24 cellular contexts compared by ENCODE assay signal in the genomic region with DNA sequence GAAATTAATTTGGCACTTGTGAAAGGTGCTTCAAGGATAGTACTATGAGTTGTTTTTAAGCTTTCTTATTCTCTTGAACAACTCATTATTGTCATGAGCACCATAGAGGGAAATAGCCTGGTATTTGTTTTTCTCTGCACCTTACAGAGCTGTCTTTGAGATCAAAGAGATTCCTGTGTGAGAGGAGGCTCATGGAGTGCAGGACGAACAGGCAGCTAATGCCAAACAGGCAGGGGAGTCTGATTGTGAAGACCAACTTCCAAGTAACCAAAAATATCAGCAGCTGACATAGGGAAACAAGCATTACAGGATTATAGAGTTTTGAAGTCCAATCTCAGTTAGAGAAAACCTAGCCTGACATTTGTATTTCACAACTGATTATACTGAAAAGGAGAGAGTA.
DNase-seq lines count a peak whose midpoint lies in the region.
"Had no signal": no experiment of that assay in that cellular context is flagged by ENCODE, and none has a peak within 500 bp of the region (broad histone marks: within the 10 kb centered on the region; RNA-seq: fewer than 3 reads in every experiment).

No MANE protein-coding gene starts in this region.

- in situ Hi-C loops in G401 (cut with HindIII; ENCODE audit: low sequenced_read_pairs), result no loop called here

- H2AFZ ChIP-seq in neuronal stem cell (ENCODE audit: low read length), result no peak overlapping the region

- H2AK5ac ChIP-seq in neuronal stem cell (ENCODE audit: low read depth, low read length), result no peak overlapping the region

- no peak overlapping the region for H4K8ac ChIP-seq in neuronal stem cell (ENCODE audit: low read depth, low read length)

- no peaks in the 10 kb centered on the region for H3K27me3 ChIP-seq in neuronal stem cell (ENCODE audit: control insufficient read depth in 3 of 3, insufficient read depth in 3 of 3, low read depth in 1 of 3, low read length in 3 of 3)
- H3K27me3 ChIP-seq: adrenal gland, body of pancreas, neutrophil, stomach, thyroid gland had no signal

- no peak overlapping the region for H3K14ac ChIP-seq in neuronal stem cell (ENCODE audit: low read length)

- DNase-seq in NCI-H510A treated with DMSO at 0.1 percent for 48 hours (lab: John Stamatoyannopoulos, UW) (peak; percentile 64), NCI-H510A (lab: John Stamatoyannopoulos, UW) (no peak), G401 (ENCODE audit: low spot score) (peak; percentile 45), cerebellum (ENCODE audit: low spot score) (peak; percentile 3), neuronal stem cell (ENCODE audit: low spot score) (peak; percentile 6), retina (no peak), NCI-H526 (lab: John Stamatoyannopoulos, UW) (no peak), OCI-M1 (lab: John Stamatoyannopoulos, UW) (no peak)
- DNase-seq: activated CD4-positive, alpha-beta T cell treated with anti-CD3 and anti-CD28 coated beads, Interleukin-2, amount 50 U/mL, for 1 hour; activated naive CD4-positive, alpha-beta T cell treated with Interleukin-2 at 50 U/mL for 16 hours; activated T-cell treated with anti-CD3 and anti-CD28 coated beads, Interleukin-2, amount 50 U/mL, for 48 hours; adrenal gland; body of pancreas; CD4-positive, alpha-beta memory T cell; H9; NCI-H1105 treated with DMSO at 0.1 percent for 48 hours; NCI-H2081; NCI-H446; psoas muscle; small intestine; stimulated activated CD4-positive, alpha-beta T cell treated with anti-CD3 and anti-CD28 coated beads, Interleukin-2, amount 100 ng/mL, for 24 hours; stomach; thyroid gland had no signal

- H3K79me1 ChIP-seq in neuronal stem cell (ENCODE audit: low read depth, low read length), result no peaks in the 10 kb centered on the region

- no peak overlapping the region for H3K27ac ChIP-seq in neuronal stem cell (replicated peaks; ENCODE audit: low read length)
- H3K27ac ChIP-seq: adrenal gland, body of pancreas, neutrophil, psoas muscle, thyroid gland had no signal

- WGBS in neuronal stem cell (ENCODE audit: extremely low coverage in 2 of 2, insufficient read length in 2 of 2, insufficient replicate concordance in 1 of 2), 2 donors, result no CpG with 5 or more reads among the region's 1 CpG

- H3K4me1 ChIP-seq in neuronal stem cell (ENCODE audit: control insufficient read depth in 2 of 2, insufficient read depth in 1 of 2, low read depth in 1 of 2, low read length in 2 of 2), result peaks cover 0 to 2% of the 10 kb centered on the region in 2 donors
- H3K4me1 ChIP-seq: body of pancreas, psoas muscle had no signal

- no peaks in the 10 kb centered on the region for H3K9me3 ChIP-seq in neuronal stem cell (replicated peaks in 1 of 2; ENCODE audit: control insufficient read depth in 2 of 2, insufficient read depth in 1 of 2, low read depth in 1 of 2, low read length in 2 of 2)
- H3K9me3 ChIP-seq: adrenal gland, body of pancreas, neutrophil, psoas muscle, stomach, thyroid gland had no signal

- no peak overlapping the region for H4K91ac ChIP-seq in neuronal stem cell (ENCODE audit: low read depth, low read length, poor library complexity)

- no peak overlapping the region for H3K23ac ChIP-seq in neuronal stem cell (ENCODE audit: low read depth, low read length, poor library complexity)

- no peak overlapping the region for H3K4ac ChIP-seq in neuronal stem cell (ENCODE audit: low read length)

- no peak overlapping the region for H2BK15ac ChIP-seq in neuronal stem cell (ENCODE audit: low read length)

- no peak overlapping the region for H2BK5ac ChIP-seq in neuronal stem cell (ENCODE audit: low read length)

- H3K36me3 ChIP-seq in neuronal stem cell (replicated peaks in 1 of 2; ENCODE audit: control insufficient read depth in 2 of 2, insufficient read depth in 2 of 2, low read length in 2 of 2), result no peaks in the 10 kb centered on the region
- H3K36me3 ChIP-seq: adrenal gland, neutrophil, stomach, thyroid gland had no signal

- no peak overlapping the region for H2BK120ac ChIP-seq in neuronal stem cell (ENCODE audit: low read depth, low read length)

- no peak overlapping the region for H3K9ac ChIP-seq in neuronal stem cell (ENCODE audit: low read depth, low read length, poor library complexity)

- H3K4me3 ChIP-seq in neuronal stem cell (ENCODE audit: low read length in 2 of 2), result no peak overlapping the region
- H3K4me3 ChIP-seq: adrenal gland, body of pancreas, psoas muscle, stomach, thyroid gland had no signal

- H3K18ac ChIP-seq in neuronal stem cell (ENCODE audit: low read length), result no peak overlapping the region

- H2BK12ac ChIP-seq in neuronal stem cell (ENCODE audit: low read length), result no peak overlapping the region

- H3K4me2 ChIP-seq in neuronal stem cell (ENCODE audit: insufficient read depth, low read length, poor library complexity, severe bottlenecking), result no peak overlapping the region

Comparison
In these comparisons a context has a peak if more than half of its experiments do, and no peak if none do; other contexts are left out.
1. DNase-seq: peak in NCI-H510A treated with DMSO at 0.1 percent for 48 hours (single experiment), G401 (single experiment), cerebellum (single experiment) and neuronal stem cell (single experiment); none in NCI-H510A (single experiment), retina (single experiment), NCI-H526 (0 of 2) and OCI-M1 (single experiment).